ENCODE assay signal across 1 cellular context in the genomic region with DNA sequence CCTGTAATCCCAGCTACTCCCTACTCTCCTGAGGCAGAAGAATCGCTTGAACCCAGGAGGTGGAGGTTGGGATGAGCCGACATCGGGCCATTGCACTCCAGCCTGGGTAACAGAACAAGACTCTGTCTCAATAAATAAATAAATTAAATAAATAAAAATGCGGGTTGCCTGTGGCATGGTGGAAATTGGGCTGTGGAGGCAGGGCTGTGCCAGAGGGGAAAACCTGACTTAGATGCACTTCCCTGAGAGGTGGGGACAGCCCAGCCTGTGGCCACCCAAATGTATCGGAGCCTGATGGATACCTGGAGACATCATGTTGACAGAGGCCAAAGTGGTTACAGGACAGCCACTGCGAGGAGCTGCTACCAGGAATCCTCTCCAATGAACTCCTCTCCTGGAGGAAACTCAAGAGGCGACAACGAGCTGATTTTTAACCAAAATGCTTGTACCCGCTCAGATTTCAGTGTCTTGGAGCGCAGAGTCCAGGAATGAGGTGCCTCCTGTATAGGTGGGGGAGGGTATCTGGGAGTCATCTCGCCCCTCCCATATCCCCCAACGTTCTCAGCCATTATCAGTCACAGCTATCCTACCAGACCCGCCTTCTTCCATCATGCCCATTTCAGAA.
TF ChIP-seq lines count a peak whose summit lies in the region.

No MANE protein-coding gene starts in this region.

TF ChIP-seq in IMR-90, 13 proteins besides CTCF, POLR2A, EP300 and RAD21:
- TF ChIP-seq NFE2L2 (IDR thresholded peaks at IDR 0.05; ENCODE audit: low read depth, low read length): no peak
- TF ChIP-seq RFX5 (IDR thresholded peaks at IDR 0.05; ENCODE audit: low read depth, low read length): no peak
- TF ChIP-seq MXI1 (IDR thresholded peaks at IDR 0.05; ENCODE audit: borderline replicate concordance, low read depth, low read length): no peak
- TF ChIP-seq CEBPB (IDR thresholded peaks at IDR 0.05; ENCODE audit: low read depth, low read length): no peak
- no peak for TF ChIP-seq MAZ (IDR thresholded peaks at IDR 0.05; ENCODE audit: borderline replicate concordance, low read depth, low read length)
- no peak for TF ChIP-seq CHD1 (IDR thresholded peaks at IDR 0.05; ENCODE audit: low read depth, low read length)
- TF ChIP-seq, protein P1, sequence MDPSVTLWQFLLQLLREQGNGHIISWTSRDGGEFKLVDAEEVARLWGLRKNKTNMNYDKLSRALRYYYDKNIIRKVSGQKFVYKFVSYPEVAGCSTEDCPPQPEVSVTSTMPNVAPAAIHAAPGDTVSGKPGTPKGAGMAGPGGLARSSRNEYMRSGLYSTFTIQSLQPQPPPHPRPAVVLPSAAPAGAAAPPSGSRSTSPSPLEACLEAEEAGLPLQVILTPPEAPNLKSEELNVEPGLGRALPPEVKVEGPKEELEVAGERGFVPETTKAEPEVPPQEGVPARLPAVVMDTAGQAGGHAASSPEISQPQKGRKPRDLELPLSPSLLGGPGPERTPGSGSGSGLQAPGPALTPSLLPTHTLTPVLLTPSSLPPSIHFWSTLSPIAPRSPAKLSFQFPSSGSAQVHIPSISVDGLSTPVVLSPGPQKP (IDR thresholded peaks at IDR 0.05; ENCODE audit: borderline replicate concordance, low read depth, low read length): no peak
- TF ChIP-seq MAFK (IDR thresholded peaks at IDR 0.05; ENCODE audit: low read depth, low read length): no peak
- TF ChIP-seq, protein P2, sequence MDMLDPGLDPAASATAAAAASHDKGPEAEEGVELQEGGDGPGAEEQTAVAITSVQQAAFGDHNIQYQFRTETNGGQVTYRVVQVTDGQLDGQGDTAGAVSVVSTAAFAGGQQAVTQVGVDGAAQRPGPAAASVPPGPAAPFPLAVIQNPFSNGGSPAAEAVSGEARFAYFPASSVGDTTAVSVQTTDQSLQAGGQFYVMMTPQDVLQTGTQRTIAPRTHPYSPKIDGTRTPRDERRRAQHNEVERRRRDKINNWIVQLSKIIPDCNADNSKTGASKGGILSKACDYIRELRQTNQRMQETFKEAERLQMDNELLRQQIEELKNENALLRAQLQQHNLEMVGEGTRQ (IDR thresholded peaks at IDR 0.05; ENCODE audit: low read depth, low read length): no peak
- no peak for TF ChIP-seq SMC3 (IDR thresholded peaks at IDR 0.05; ENCODE audit: low read depth, low read length)
- no peak for TF ChIP-seq FOS (IDR thresholded peaks at IDR 0.05; ENCODE audit: low read depth, low read length)
- TF ChIP-seq BHLHE40 (IDR thresholded peaks at IDR 0.05; ENCODE audit: low read depth, low read length): no peak
- no peak for TF ChIP-seq RCOR1 (IDR thresholded peaks at IDR 0.05; ENCODE audit: insufficient replicate concordance, low read length)
TF ChIP-seq in IMR-90: peak in this region for 0.
